1 cellular context compared by ENCODE assay signal in genomic region chr2:71000780-71001591, GRCh38.
TF ChIP-seq lines count a peak whose summit lies in the region.

No MANE protein-coding gene starts in this region.

TF ChIP-seq in HepG2, 621 proteins besides CTCF, POLR2A, EP300 and RAD21 (continued from another document and continues in another):
- no peak for TF ChIP-seq ZNF703 (CRISPR knock-in tag; IDR thresholded peaks at IDR 0.05; ENCODE audit: borderline replicate concordance)
- no peak for TF ChIP-seq TAF15 (IDR thresholded peaks at IDR 0.05; ENCODE audit: low read depth, low read length, poor library complexity, severe bottlenecking)
- 0 out of 2 replicates have a peak, but pooled peaks have one; percentile 24 for TF ChIP-seq ZNF318 (CRISPR knock-in tag; IDR thresholded peaks at IDR 0.05)
- TF ChIP-seq ARID2 (CRISPR knock-in tag; IDR thresholded peaks at IDR 0.05; ENCODE audit: borderline replicate concordance), result peak; percentile 72; the same call in 1 of the 2 replicates
- 0 out of 2 replicates have a peak, but pooled peaks have one; percentile 77 for TF ChIP-seq KLF11 (CRISPR knock-in tag; IDR thresholded peaks at IDR 0.05)
- TF ChIP-seq ZNF503 (CRISPR knock-in tag; IDR thresholded peaks at IDR 0.05), result no peak
- peak; percentile 68; the same call in 1 of the 2 replicates for TF ChIP-seq ZHX1 (CRISPR knock-in tag; IDR thresholded peaks at IDR 0.05; ENCODE audit: low read depth)
- TF ChIP-seq ZNF3 (CRISPR knock-in tag; IDR thresholded peaks at IDR 0.05), result no peak
- no peak; the same call in 1 of the 2 replicates for TF ChIP-seq SPEN (CRISPR knock-in tag; IDR thresholded peaks at IDR 0.05; ENCODE audit: low read depth)
- TF ChIP-seq ZNF75D (CRISPR knock-in tag; IDR thresholded peaks at IDR 0.05; ENCODE audit: borderline replicate concordance), result no peak
- TF ChIP-seq ZNF792 (CRISPR knock-in tag; IDR thresholded peaks at IDR 0.05), result no peak; the same call in 1 of the 2 replicates
- TF ChIP-seq ELF1 (CRISPR knock-in tag; IDR thresholded peaks at IDR 0.05), result peak; percentile 86
- TF ChIP-seq TBL1XR1 (IDR thresholded peaks at IDR 0.05; ENCODE audit: borderline replicate concordance, low read length, partially characterized antibody), result no peak
- no peak; the same call in 1 of the 2 replicates for TF ChIP-seq ZNF281 (CRISPR knock-in tag; IDR thresholded peaks at IDR 0.05; ENCODE audit: borderline replicate concordance)
- no peak; the same call in 1 of the 2 replicates for TF ChIP-seq ZNF205 (CRISPR knock-in tag; IDR thresholded peaks at IDR 0.05)
- TF ChIP-seq SRF (IDR thresholded peaks at IDR 0.05; ENCODE audit: low read depth, low read length), result peak; percentile 49; the same call in 1 of the 2 replicates
- TF ChIP-seq ZNF282 (IDR thresholded peaks at IDR 0.05; ENCODE audit: partially characterized antibody), result no peak
- TF ChIP-seq NCOA2 (CRISPR knock-in tag; IDR thresholded peaks at IDR 0.05), result no peak; the same call in 1 of the 2 replicates
- peak; percentile 61 for TF ChIP-seq U2AF1 (optimal IDR thresholded peaks at IDR 0.05; ENCODE audit: low read depth, low read length)
- TF ChIP-seq MIER2 (CRISPR knock-in tag; IDR thresholded peaks at IDR 0.05), result no peak
- TF ChIP-seq FOXP1 (IDR thresholded peaks at IDR 0.05), result no peak
- TF ChIP-seq FOXP1 (CRISPR knock-in tag; IDR thresholded peaks at IDR 0.05), result no peak
- no peak for TF ChIP-seq EED (CRISPR knock-in tag; IDR thresholded peaks at IDR 0.05)
- no peak for TF ChIP-seq ZNF549 (CRISPR knock-in tag; IDR thresholded peaks at IDR 0.05)
- no peak for TF ChIP-seq HOXA7 (CRISPR knock-in tag; IDR thresholded peaks at IDR 0.05)
- no peak for TF ChIP-seq PBX2 (CRISPR knock-in tag; IDR thresholded peaks at IDR 0.05)
- TF ChIP-seq ZNF589 (CRISPR knock-in tag; conservative IDR thresholded peaks at IDR 0.05), result no peak
- no peak for TF ChIP-seq PREB (CRISPR knock-in tag; IDR thresholded peaks at IDR 0.05)
- TF ChIP-seq CERS6 (CRISPR knock-in tag; IDR thresholded peaks at IDR 0.05), result no peak
- no peak for TF ChIP-seq NONO (IDR thresholded peaks at IDR 0.05)
- 0 out of 2 replicates have a peak, but pooled peaks have one; percentile 45 for TF ChIP-seq NONO (CRISPR knock-in tag; conservative IDR thresholded peaks at IDR 0.05)
- TF ChIP-seq GATAD1 (CRISPR knock-in tag; IDR thresholded peaks at IDR 0.05), result peak; percentile 76
- TF ChIP-seq GTF2F1 (IDR thresholded peaks at IDR 0.05; ENCODE audit: low read length), result no peak
- TF ChIP-seq HMGXB4 (CRISPR knock-in tag; IDR thresholded peaks at IDR 0.05; ENCODE audit: borderline replicate concordance in 1 of 2, low read depth in 1 of 2), result peak; percentile 97 to 98
- TF ChIP-seq ZNF275 (CRISPR knock-in tag; IDR thresholded peaks at IDR 0.05; ENCODE audit: borderline replicate concordance), result 0 out of 2 replicates have a peak, but pooled peaks have one; percentile 66
- TF ChIP-seq YY1 (IDR thresholded peaks at IDR 0.05; ENCODE audit: insufficient read depth, insufficient replicate concordance, low read depth, low read length), result peak; percentile 49
- no peak for TF ChIP-seq ZNF615 (CRISPR knock-in tag; IDR thresholded peaks at IDR 0.05; ENCODE audit: borderline replicate concordance)
